ENCODE assay signal across 10 cellular contexts in the genomic region with DNA sequence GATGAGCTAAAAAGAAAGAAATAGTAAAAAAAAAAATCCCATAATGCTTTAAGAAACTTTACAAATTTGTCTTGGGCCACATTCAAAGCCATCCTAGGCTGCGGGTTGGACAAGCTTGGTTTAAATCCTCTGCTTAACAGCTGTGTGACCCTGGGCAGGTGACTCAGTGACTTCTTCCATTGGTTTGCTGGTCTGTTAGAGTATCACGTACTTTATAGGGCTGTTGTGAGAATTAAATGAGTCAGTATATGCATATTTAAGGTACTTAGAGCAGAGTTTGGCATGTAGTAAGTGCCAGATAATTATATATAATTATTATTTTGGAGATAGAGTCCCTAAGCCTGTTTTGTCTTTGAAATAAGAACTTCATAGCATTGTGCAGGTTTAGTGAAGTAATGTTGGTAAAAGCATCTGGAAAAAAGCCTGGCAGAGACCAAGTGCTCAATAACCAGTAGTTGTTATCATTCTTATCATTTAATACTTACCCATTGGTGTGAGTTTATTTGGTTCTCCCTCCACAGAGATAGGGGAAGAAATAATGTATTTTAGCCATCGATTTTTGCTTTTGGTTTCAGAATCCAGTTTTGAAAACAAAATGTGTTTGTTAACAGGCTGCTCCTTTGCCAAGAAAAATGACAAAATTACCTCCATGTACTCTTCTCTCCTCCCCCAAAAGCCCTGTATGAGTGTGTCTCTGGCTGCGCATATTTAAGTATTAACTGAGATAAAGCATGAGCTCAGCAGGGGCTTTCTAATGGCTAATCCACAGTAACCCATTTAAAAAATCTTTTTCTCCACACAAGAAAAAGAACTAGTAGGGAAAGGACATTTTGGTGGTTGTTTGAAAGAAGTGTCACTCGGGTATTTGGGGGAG.
A peak's percentile ranks its signal among the peaks of the same experiment; 100 is the strongest.
DNase-seq lines count a peak whose midpoint lies in the region; ATAC-seq and TF ChIP-seq lines count a peak whose summit lies in the region.
"Had no signal": no experiment of that assay in that cellular context is flagged by ENCODE, and none has a peak within 500 bp of the region (broad histone marks: within the 10 kb centered on the region; RNA-seq: fewer than 3 reads in every experiment).

No MANE protein-coding gene starts in this region.

- CTCF ChIA-PET in activated CD4-positive, alpha-beta T cell treated with anti-CD3 and anti-CD28 coated beads for 36 hours (lab: Charles Lee), result no interaction called here
- CTCF ChIA-PET in activated CD4-positive, alpha-beta T cell treated with anti-CD3 and anti-CD28 coated beads, Interleukin-2, amount 10 ng/mL, durations not matched to agents 7 days and 5 days (lab: Charles Lee), result no interaction called here

- no peak overlapping the region for H3K27ac ChIP-seq in caudate nucleus (ENCODE audit: low read depth, low read length)
- H3K27ac ChIP-seq: uterus had no signal

- no peak overlapping the region for H3K27ac Mint-ChIP-seq in activated CD4-positive, alpha-beta T cell treated with anti-CD3 and anti-CD28 coated beads for 36 hours
- H3K27ac Mint-ChIP-seq in activated CD4-positive, alpha-beta T cell treated with anti-CD3 and anti-CD28 coated beads, Interleukin-2, amount 10 ng/mL, durations not matched to agents 7 days and 5 days, result no peak overlapping the region
- peak overlapping the region; percentile 50 for H3K27ac Mint-ChIP-seq in progenitor cell of endocrine pancreas

- H3K36me3 ChIP-seq in MG63, result no peaks in the 10 kb centered on the region
- H3K36me3 ChIP-seq: uterus had no signal

- POLR2A ChIA-PET in activated CD4-positive, alpha-beta T cell treated with anti-CD3 and anti-CD28 coated beads for 36 hours (lab: Charles Lee), result no interaction called here
- POLR2A ChIA-PET in activated CD4-positive, alpha-beta T cell treated with anti-CD3 and anti-CD28 coated beads, Interleukin-2, amount 10 ng/mL, durations not matched to agents 7 days and 5 days (lab: Charles Lee), result no interaction called here

- H3K9me3 Mint-ChIP-seq in activated CD4-positive, alpha-beta T cell treated with anti-CD3 and anti-CD28 coated beads for 36 hours (ENCODE audit: low read depth), result no peaks in the 10 kb centered on the region
- H3K9me3 Mint-ChIP-seq in activated CD4-positive, alpha-beta T cell treated with anti-CD3 and anti-CD28 coated beads, Interleukin-2, amount 10 ng/mL, durations not matched to agents 7 days and 5 days, result no peaks in the 10 kb centered on the region
- H3K9me3 Mint-ChIP-seq in progenitor cell of endocrine pancreas (ENCODE audit: low read depth), result no peaks in the 10 kb centered on the region

- intact Hi-C loops in activated CD4-positive, alpha-beta T cell treated with anti-CD3 and anti-CD28 coated beads for 36 hours (cut with DNase I, micrococcal nuclease), result no loop called here

- no peaks in the 10 kb centered on the region for H3K9me3 ChIP-seq in MG63
- H3K9me3 ChIP-seq: uterus had no signal

- H3K27me3 ChIP-seq in MG63, result no peaks in the 10 kb centered on the region
- H3K27me3 ChIP-seq: uterus had no signal

- peaks cover 55% of the 10 kb centered on the region for H3K4me1 Mint-ChIP-seq in activated CD4-positive, alpha-beta T cell treated with anti-CD3 and anti-CD28 coated beads for 36 hours
- peaks cover 35% of the 10 kb centered on the region for H3K4me1 Mint-ChIP-seq in activated CD4-positive, alpha-beta T cell treated with anti-CD3 and anti-CD28 coated beads, Interleukin-2, amount 10 ng/mL, durations not matched to agents 7 days and 5 days
- peaks cover 7% of the 10 kb centered on the region for H3K4me1 Mint-ChIP-seq in progenitor cell of endocrine pancreas (ENCODE audit: low read depth)

- TF ChIP-seq CTCF in choroid plexus epithelial cell (conservative IDR thresholded peaks at IDR 0.05; ENCODE audit: low read depth, low read length) (no peak), progenitor cell of endocrine pancreas (IDR thresholded peaks at IDR 0.05; ENCODE audit: unreplicated experiment) (no peak)

- peak; percentile 36 for DNase-seq in activated CD4-positive, alpha-beta T cell treated with anti-CD3 and anti-CD28 coated beads for 36 hours
- no peak for DNase-seq in activated CD4-positive, alpha-beta T cell treated with anti-CD3 and anti-CD28 coated beads, Interleukin-2, amount 10 ng/mL, durations not matched to agents 7 days and 5 days
- peak; percentile 42 for DNase-seq in MG63
- peak; percentile 48 for DNase-seq in choroid plexus epithelial cell (ENCODE audit: low read depth)
- DNase-seq in progenitor cell of endocrine pancreas (ENCODE audit: low spot score, unreplicated experiment), result no peak
- no peak for DNase-seq in caudate nucleus (lab: John Stamatoyannopoulos, UW)
- DNase-seq in NCI-H1092 (lab: John Stamatoyannopoulos, UW), result no peak
- DNase-seq in activated gamma-delta T cell (lab: John Stamatoyannopoulos, UW), result no peak
- DNase-seq: activated T-cell treated with anti-CD3 and anti-CD28 coated beads, Interleukin-2, amount 50 U/mL, for 48 hours; uterus had no signal

- ATAC-seq in activated CD4-positive, alpha-beta T cell treated with anti-CD3 and anti-CD28 coated beads for 36 hours, result peak; percentile 39

- H3K27me3 Mint-ChIP-seq in activated CD4-positive, alpha-beta T cell treated with anti-CD3 and anti-CD28 coated beads for 36 hours, result no peaks in the 10 kb centered on the region
- H3K27me3 Mint-ChIP-seq in activated CD4-positive, alpha-beta T cell treated with anti-CD3 and anti-CD28 coated beads, Interleukin-2, amount 10 ng/mL, durations not matched to agents 7 days and 5 days, result no peaks in the 10 kb centered on the region
- no peaks in the 10 kb centered on the region for H3K27me3 Mint-ChIP-seq in progenitor cell of endocrine pancreas

- H3K4me3 ChIP-seq in MG63 (no peak overlapping the region), choroid plexus epithelial cell (ENCODE audit: low read depth, low read length) (no peak overlapping the region)
- H3K4me3 ChIP-seq: uterus had no signal

- H3K36me3 Mint-ChIP-seq in activated CD4-positive, alpha-beta T cell treated with anti-CD3 and anti-CD28 coated beads for 36 hours (ENCODE audit: low read depth), result no peaks in the 10 kb centered on the region
- no peaks in the 10 kb centered on the region for H3K36me3 Mint-ChIP-seq in activated CD4-positive, alpha-beta T cell treated with anti-CD3 and anti-CD28 coated beads, Interleukin-2, amount 10 ng/mL, durations not matched to agents 7 days and 5 days (ENCODE audit: low read depth)
- no peaks in the 10 kb centered on the region for H3K36me3 Mint-ChIP-seq in progenitor cell of endocrine pancreas (ENCODE audit: insufficient read depth)

- no peak overlapping the region for H3K4me3 Mint-ChIP-seq in activated CD4-positive, alpha-beta T cell treated with anti-CD3 and anti-CD28 coated beads for 36 hours
- no peak overlapping the region for H3K4me3 Mint-ChIP-seq in activated CD4-positive, alpha-beta T cell treated with anti-CD3 and anti-CD28 coated beads, Interleukin-2, amount 10 ng/mL, durations not matched to agents 7 days and 5 days
- no peak overlapping the region for H3K4me3 Mint-ChIP-seq in progenitor cell of endocrine pancreas (ENCODE audit: low read depth)

Comparison
In these comparisons a context has a peak if more than half of its experiments do, and no peak if none do; other contexts are left out.
1. DNase-seq: peak in activated CD4-positive, alpha-beta T cell treated with anti-CD3 and anti-CD28 coated beads for 36 hours (single experiment), MG63 (single experiment) and choroid plexus epithelial cell (single experiment); none in activated CD4-positive, alpha-beta T cell treated with anti-CD3 and anti-CD28 coated beads, Interleukin-2, amount 10 ng/mL, durations not matched to agents 7 days and 5 days (single experiment), progenitor cell of endocrine pancreas (single experiment), caudate nucleus (0 of 61), NCI-H1092 (single experiment) and activated gamma-delta T cell (single experiment).